In genomic region chr1:116538527-116538926, GRCh38 we compare ENCODE assay signal across 1 cellular context.
A peak's percentile ranks its signal among the peaks of the same experiment; 100 is the strongest.
TF ChIP-seq lines count a peak whose summit lies in the region.

No MANE protein-coding gene starts in this region.

TF ChIP-seq in HepG2, 621 proteins besides CTCF, POLR2A, EP300 and RAD21 (continued from another document):
- TF ChIP-seq NFAT5 (CRISPR knock-in tag; IDR thresholded peaks at IDR 0.05) (no peak), FOXA3 (CRISPR knock-in tag; IDR thresholded peaks at IDR 0.05) (peak; percentile 43; the same call in 1 of the 2 replicates), NONO (IDR thresholded peaks at IDR 0.05) (no peak), NONO (CRISPR knock-in tag; conservative IDR thresholded peaks at IDR 0.05) (no peak), RFXAP (CRISPR knock-in tag; IDR thresholded peaks at IDR 0.05; ENCODE audit: borderline replicate concordance) (no peak), ZNF670 (CRISPR knock-in tag; IDR thresholded peaks at IDR 0.05; ENCODE audit: borderline replicate concordance) (no peak), HOXA5 (CRISPR knock-in tag; IDR thresholded peaks at IDR 0.05) (no peak), ZNF749 (CRISPR knock-in tag; IDR thresholded peaks at IDR 0.05; ENCODE audit: borderline replicate concordance) (no peak), ZNF337 (CRISPR knock-in tag; IDR thresholded peaks at IDR 0.05; ENCODE audit: borderline replicate concordance, low read depth) (no peak), ZNF780A (CRISPR knock-in tag; IDR thresholded peaks at IDR 0.05) (no peak), NR2F1 (CRISPR knock-in tag; IDR thresholded peaks at IDR 0.05) (0 out of 4 replicates have a peak, but pooled peaks of 1 of the 2 experiments have one; percentile 11), HOXA3 (CRISPR knock-in tag; IDR thresholded peaks at IDR 0.05) (peak; percentile 28; the same call in 1 of the 2 replicates)
